ENCODE assay signal across 1 cellular context in the genomic region with DNA sequence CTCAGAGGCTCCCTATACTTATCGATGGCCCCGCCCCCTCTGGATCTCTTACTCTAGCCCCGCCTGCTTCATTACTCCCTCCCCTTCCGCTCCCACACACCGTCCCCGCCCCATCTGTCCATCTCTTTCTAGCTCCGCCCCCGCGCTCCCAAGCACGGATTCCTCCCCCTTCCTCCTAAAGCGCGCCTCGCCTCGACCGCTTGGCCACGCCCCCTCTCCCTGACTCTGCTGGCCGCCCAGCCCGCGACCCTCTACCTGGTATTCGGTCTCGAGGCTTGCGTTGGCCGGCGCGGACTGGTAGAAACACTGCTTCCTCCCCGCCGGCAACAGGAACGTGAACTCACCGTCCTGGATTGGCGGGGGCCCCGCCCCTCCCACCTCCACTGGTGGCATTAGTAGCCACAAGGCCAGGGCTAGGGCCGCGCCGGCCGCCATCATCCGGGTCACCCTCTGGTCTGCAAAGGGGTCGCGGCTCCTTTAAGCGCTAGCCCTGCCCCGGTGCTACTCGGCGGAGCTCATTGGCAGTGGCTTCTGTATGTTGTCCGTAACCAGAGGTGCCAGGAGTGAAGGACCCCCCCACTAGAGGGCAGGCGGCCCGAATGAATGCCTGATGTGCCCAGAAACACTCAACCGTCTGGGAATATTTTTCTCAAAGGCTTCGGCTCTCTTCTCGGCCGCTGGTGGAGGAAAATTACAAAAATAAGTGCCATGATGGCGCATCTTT.
A peak's percentile ranks its signal among the peaks of the same experiment; 100 is the strongest.
TF ChIP-seq lines count a peak whose summit lies in the region.

A gene with protein sequence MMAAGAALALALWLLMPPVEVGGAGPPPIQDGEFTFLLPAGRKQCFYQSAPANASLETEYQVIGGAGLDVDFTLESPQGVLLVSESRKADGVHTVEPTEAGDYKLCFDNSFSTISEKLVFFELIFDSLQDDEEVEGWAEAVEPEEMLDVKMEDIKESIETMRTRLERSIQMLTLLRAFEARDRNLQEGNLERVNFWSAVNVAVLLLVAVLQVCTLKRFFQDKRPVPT (minus strand): TSS at position 459 of the 724 bp plus-strand sequence. CDS start 21 bp downstream, at position 438.

TF ChIP-seq in IMR-90, 13 proteins besides CTCF, POLR2A, EP300 and RAD21 (continued from another document):
- peak; percentile 76; the same call in 1 of the 2 replicates for TF ChIP-seq MAZ (IDR thresholded peaks at IDR 0.05; ENCODE audit: borderline replicate concordance, low read depth, low read length)
